ENCODE assay signal across 17 cellular contexts in the genomic region with DNA sequence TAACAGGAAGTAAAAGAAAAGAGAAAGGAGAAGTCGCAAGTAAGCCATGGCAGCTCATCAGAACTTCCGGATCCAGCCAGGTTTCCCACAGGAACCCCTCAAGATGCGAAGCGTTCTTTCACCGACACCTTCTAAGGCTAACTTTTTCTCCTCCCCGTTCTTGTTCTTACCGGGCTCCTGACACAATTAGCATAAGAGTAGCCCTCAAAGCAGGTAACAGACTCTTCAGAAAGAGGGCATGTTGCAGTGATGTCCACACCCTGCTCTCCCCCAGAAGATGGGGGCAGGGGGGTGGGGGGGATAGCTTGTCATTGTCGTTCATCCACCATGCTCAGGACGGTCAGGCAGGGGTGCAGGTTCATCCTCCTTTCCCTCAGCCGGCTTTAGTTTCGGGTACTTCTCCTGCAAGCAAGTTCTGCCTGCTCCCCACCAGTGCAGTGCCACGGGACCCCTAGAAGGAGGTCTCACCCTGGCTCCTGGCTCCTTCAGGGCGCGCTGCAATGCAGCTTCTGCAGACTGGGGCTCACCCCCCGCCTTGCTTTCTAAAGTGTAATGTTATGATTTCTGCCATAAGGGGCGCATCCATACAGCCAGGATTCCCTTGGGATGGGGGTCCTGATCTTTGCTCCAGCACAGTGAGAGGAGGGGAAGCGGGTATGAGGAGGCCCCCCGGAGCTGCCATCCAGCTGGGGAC. TPM values are rescaled to one million over a fixed set of nuclear protein-coding genes. Genes with fewer than 3 reads are reported as not detected.
"Had no signal": no experiment of that assay in that cellular context is flagged by ENCODE, and none has a peak within 500 bp of the region (broad histone marks: within the 10 kb centered on the region; RNA-seq: fewer than 3 reads in every experiment).

No MANE protein-coding gene starts in this region.

- FAIRE-seq: bronchial epithelial cell, pancreas had no signal

- H3K4me1 ChIP-seq: esophagus squamous epithelium, pancreas had no signal

- H3K9me3 Mint-ChIP-seq: activated CD4-positive, alpha-beta memory T cell treated with anti-CD3 and anti-CD28 coated beads for 36 hours; neural crest cell; stimulated activated naive CD8-positive, alpha-beta T cell treated with anti-CD3 and anti-CD28 coated beads, Interleukin-15, amount 100 ng/mL, for 72 hours; T-helper 2 cell treated with Interferon-gamma antibody and Interleukin-4, amounts not matched to agents 5 μg/mL and 100 μg/mL, for 36 hours had no signal

- ATAC-seq: pancreas; stimulated activated naive CD8-positive, alpha-beta T cell treated with anti-CD3 and anti-CD28 coated beads, Interleukin-15, amount 100 ng/mL, for 72 hours had no signal

- DNase-seq: activated CD4-positive, alpha-beta memory T cell treated with anti-CD3 and anti-CD28 coated beads for 36 hours; activated CD4-positive, alpha-beta T cell treated with anti-CD3 and anti-CD28 coated beads for 1 hour; activated gamma-delta T cell; activated T-cell treated with anti-CD3 and anti-CD28 coated beads, Interleukin-2, amount 50 U/mL, for 48 hours; aorta; esophagus squamous epithelium; foreskin fibroblast; pancreas; stimulated activated CD4-positive, alpha-beta T cell treated with anti-CD3 and anti-CD28 coated beads, Interleukin-4, amount 100 ng/mL, for 4 hours; stimulated activated naive CD8-positive, alpha-beta T cell treated with anti-CD3 and anti-CD28 coated beads, Interleukin-15, amount 100 ng/mL, for 72 hours had no signal

- H3K4me3 ChIP-seq: esophagus squamous epithelium, pancreas, skin epidermis, thoracic aorta had no signal

- H3K27ac Mint-ChIP-seq: activated CD4-positive, alpha-beta memory T cell treated with anti-CD3 and anti-CD28 coated beads for 36 hours; activated naive CD8-positive, alpha-beta T cell; stimulated activated naive CD8-positive, alpha-beta T cell treated with anti-CD3 and anti-CD28 coated beads, Interleukin-15, amount 100 ng/mL, for 72 hours; T-helper 2 cell treated with Interferon-gamma antibody and Interleukin-4, amounts not matched to agents 5 μg/mL and 100 μg/mL, for 36 hours had no signal

- H3K27ac ChIP-seq: esophagus squamous epithelium, pancreas, skin epidermis, thoracic aorta had no signal

- H3K36me3 Mint-ChIP-seq: activated CD4-positive, alpha-beta memory T cell treated with anti-CD3 and anti-CD28 coated beads for 36 hours; activated naive CD8-positive, alpha-beta T cell had no signal

- H3K4me3 Mint-ChIP-seq: activated CD4-positive, alpha-beta memory T cell treated with anti-CD3 and anti-CD28 coated beads for 36 hours; activated naive CD8-positive, alpha-beta T cell; neural crest cell; stimulated activated naive CD8-positive, alpha-beta T cell treated with anti-CD3 and anti-CD28 coated beads, Interleukin-15, amount 100 ng/mL, for 72 hours; T-helper 2 cell treated with Interferon-gamma antibody and Interleukin-4, amounts not matched to agents 5 μg/mL and 100 μg/mL, for 36 hours had no signal

- H3K36me3 ChIP-seq: esophagus squamous epithelium, pancreas, thoracic aorta had no signal

- H3K9me3 ChIP-seq: esophagus squamous epithelium, pancreas, thoracic aorta had no signal

- H3K4me1 Mint-ChIP-seq: stimulated activated naive CD8-positive, alpha-beta T cell treated with anti-CD3 and anti-CD28 coated beads, Interleukin-15, amount 100 ng/mL, for 72 hours had no signal

RNA-seq across cellular contexts. Expression of a gene that starts 2.3 kb away (rescaled TPM):
- total RNA-seq: activated CD4-positive, alpha-beta memory T cell treated with anti-CD3 and anti-CD28 coated beads for 36 hours; bronchial epithelial cell; dermis microvascular lymphatic vessel endothelial cell; thoracic aorta had no signal
